18 cellular contexts compared by ENCODE assay signal in genomic region chr15:63335543-63336240, GRCh38. TPM values are rescaled to one million over a fixed set of nuclear protein-coding genes. Genes with fewer than 3 reads are reported as not detected.
"Had no signal": no experiment of that assay in that cellular context is flagged by ENCODE, and none has a peak within 500 bp of the region (broad histone marks: within the 10 kb centered on the region; RNA-seq: fewer than 3 reads in every experiment).

No MANE protein-coding gene starts in this region.

- H3K9me3 ChIP-seq: ovary, testis, tibial nerve had no signal

- H3K4me1 ChIP-seq: tibial nerve had no signal

- DNase-seq: effector CD4-positive, alpha-beta T cell; endodermal cell; erythroblast; immature natural killer cell; left cardiac atrium; left ventricle myocardium superior; natural killer cell; nucleus accumbens; ovary; right cardiac atrium; stimulated activated CD4-positive, alpha-beta T cell treated with anti-CD3 and anti-CD28 coated beads, Interleukin-4, amount 100 ng/mL, for 1 hour; stimulated activated CD8-positive, alpha-beta memory T cell treated with anti-CD3 and anti-CD28 coated beads, Interleukin-4, amount 100 ng/mL, for 48 hours; testis had no signal

- H3K4me2 ChIP-seq: neural progenitor cell, smooth muscle cell had no signal

- H3K4me3 ChIP-seq: cardiac muscle cell, coronary artery, neural progenitor cell, ovary, smooth muscle cell, testis, tibial nerve had no signal

- H3K9ac ChIP-seq: neural progenitor cell had no signal

- H3K27me3 ChIP-seq: cardiac muscle cell, ovary, testis, tibial nerve had no signal

- H3K36me3 ChIP-seq: cardiac muscle cell, neural progenitor cell, ovary, tibial nerve had no signal

- H3K27ac ChIP-seq: cardiac muscle cell, coronary artery, neural progenitor cell, ovary, testis, tibial nerve had no signal

- H2AFZ ChIP-seq: neural progenitor cell had no signal

RNA-seq across cellular contexts. Expression of gene CA12, which starts 46.0 kb away (rescaled TPM):
- total RNA-seq: natural killer cell had no signal
- polyA plus RNA-seq: cardiac muscle cell, immature natural killer cell had no signal
